1 cellular context compared by ENCODE assay signal in the genomic region with DNA sequence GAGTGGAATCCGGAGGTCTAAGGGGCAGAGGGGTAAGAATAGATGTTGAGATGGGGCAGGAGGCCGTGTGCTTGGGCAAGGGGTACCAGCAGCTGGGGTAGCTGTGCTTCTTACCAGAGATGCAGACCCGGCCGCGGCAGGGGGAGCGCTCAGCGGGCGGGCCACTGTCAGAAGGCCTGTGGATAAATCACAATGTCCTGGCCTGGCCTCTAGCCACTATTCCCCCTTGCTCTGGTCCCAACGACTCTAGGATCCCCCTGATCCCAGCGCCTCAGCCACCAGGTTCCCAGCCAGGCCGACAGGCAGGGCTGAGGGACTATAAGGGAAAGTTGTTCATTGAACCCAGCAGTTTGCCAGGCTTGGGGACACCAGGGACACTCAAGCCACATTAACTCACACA.
TF ChIP-seq lines count a peak whose summit lies in the region.

No MANE protein-coding gene starts in this region.

TF ChIP-seq in HepG2, 621 proteins besides CTCF, POLR2A, EP300 and RAD21:
- TF ChIP-seq ZNF564 (CRISPR knock-in tag; IDR thresholded peaks at IDR 0.05) (no peak), ZNF121 (CRISPR knock-in tag; IDR thresholded peaks at IDR 0.05) (no peak), ZNF747 (CRISPR knock-in tag; IDR thresholded peaks at IDR 0.05; ENCODE audit: borderline replicate concordance) (peak; percentile 57; the same call in 1 of the 2 replicates), ZNF713 (CRISPR knock-in tag; IDR thresholded peaks at IDR 0.05) (0 out of 2 replicates have a peak, but pooled peaks have one; percentile 21), EED (CRISPR knock-in tag; IDR thresholded peaks at IDR 0.05) (peak; percentile 67; the same call in 1 of the 2 replicates), KLF13 (CRISPR knock-in tag; IDR thresholded peaks at IDR 0.05) (0 out of 2 replicates have a peak, but pooled peaks have one; percentile 10), ZNF160 (CRISPR knock-in tag; IDR thresholded peaks at IDR 0.05) (0 out of 2 replicates have a peak, but pooled peaks have one; percentile 18), NFKB2 (CRISPR knock-in tag; IDR thresholded peaks at IDR 0.05; ENCODE audit: borderline replicate concordance) (0 out of 2 replicates have a peak, but pooled peaks have one; percentile 14)
TF ChIP-seq in HepG2: peak in this region for 6.
